Comparison of ENCODE assay signal across 20 cellular contexts in genomic region chr19:1602091-1602707, GRCh38. TPM values are rescaled to one million over a fixed set of nuclear protein-coding genes. Genes with fewer than 3 reads are reported as not detected.
DNase-seq lines count a peak whose midpoint lies in the region; TF ChIP-seq lines count a peak whose summit lies in the region.
"Had no signal": no experiment of that assay in that cellular context is flagged by ENCODE, and none has a peak within 500 bp of the region (broad histone marks: within the 10 kb centered on the region; RNA-seq: fewer than 3 reads in every experiment).

No MANE protein-coding gene starts in this region.

- no peaks in the 10 kb centered on the region for H3K9me3 ChIP-seq in HAP-1
- H3K9me3 ChIP-seq: spleen, tibial nerve had no signal

- peak overlapping the region; percentile 44 for H3K4me3 Mint-ChIP-seq in activated naive CD8-positive, alpha-beta T cell
- no peak overlapping the region for H3K4me3 Mint-ChIP-seq in activated naive CD8-positive, alpha-beta T cell treated with anti-CD3 and anti-CD28 coated beads for 36 hours
- H3K4me3 Mint-ChIP-seq in neural crest cell, result peak overlapping the region; percentile 90
- H3K4me3 Mint-ChIP-seq in activated T-helper 2 cell treated with anti-CD3 and anti-CD28 coated beads, Interferon-gamma antibody, Interleukin-2, Interleukin-4, amounts not matched to agents 10 μg/mL and 5 μg/mL and 100 μg/mL, durations not matched to agents 14 hours and 24 hours and 36 hours (ENCODE audit: low read depth), result no peak overlapping the region

- no peak for TF ChIP-seq CTCF in neural crest cell (conservative IDR thresholded peaks at IDR 0.05)

- intact Hi-C loops in activated T-helper 2 cell treated with anti-CD3 and anti-CD28 coated beads, Interferon-gamma antibody, Interleukin-2, Interleukin-4, amounts not matched to agents 10 μg/mL and 5 μg/mL and 100 μg/mL, durations not matched to agents 14 hours and 24 hours and 36 hours (cut with micrococcal nuclease), result no loop called here

- no peaks in the 10 kb centered on the region for H3K27me3 ChIP-seq in HAP-1 (ENCODE audit: low read depth)
- H3K27me3 ChIP-seq: dorsolateral prefrontal cortex, spleen, tibial nerve had no signal

- H3K27ac Mint-ChIP-seq in activated naive CD8-positive, alpha-beta T cell, result no peak overlapping the region
- no peak overlapping the region for H3K27ac Mint-ChIP-seq in activated naive CD8-positive, alpha-beta T cell treated with anti-CD3 and anti-CD28 coated beads for 36 hours
- H3K27ac Mint-ChIP-seq in neural crest cell (ENCODE audit: unreplicated experiment), result no peak overlapping the region
- no peak overlapping the region for H3K27ac Mint-ChIP-seq in activated T-helper 2 cell treated with anti-CD3 and anti-CD28 coated beads, Interferon-gamma antibody, Interleukin-2, Interleukin-4, amounts not matched to agents 10 μg/mL and 5 μg/mL and 100 μg/mL, durations not matched to agents 14 hours and 24 hours and 36 hours

- H3K36me3 ChIP-seq in HAP-1 (replicated peaks), result peaks cover 48% of the 10 kb centered on the region

- H3K9me3 Mint-ChIP-seq in activated naive CD8-positive, alpha-beta T cell (ENCODE audit: low read depth), result no peaks in the 10 kb centered on the region
- no peaks in the 10 kb centered on the region for H3K9me3 Mint-ChIP-seq in activated naive CD8-positive, alpha-beta T cell treated with anti-CD3 and anti-CD28 coated beads for 36 hours
- H3K9me3 Mint-ChIP-seq in neural crest cell, result no peaks in the 10 kb centered on the region
- no peaks in the 10 kb centered on the region for H3K9me3 Mint-ChIP-seq in activated T-helper 2 cell treated with anti-CD3 and anti-CD28 coated beads, Interferon-gamma antibody, Interleukin-2, Interleukin-4, amounts not matched to agents 10 μg/mL and 5 μg/mL and 100 μg/mL, durations not matched to agents 14 hours and 24 hours and 36 hours
- H3K9me3 Mint-ChIP-seq: activated naive CD8-positive, alpha-beta T cell treated with anti-CD3 and anti-CD28 coated beads, Interleukin-2, amount 50 U/mL, for 24 hours had no signal

- in situ Hi-C loops in HAP-1 (cut with MboI; ENCODE audit: low sequenced_read_pairs), result no loop called here

- H3K27me3 Mint-ChIP-seq in activated naive CD8-positive, alpha-beta T cell, result no peaks in the 10 kb centered on the region
- H3K27me3 Mint-ChIP-seq in activated naive CD8-positive, alpha-beta T cell treated with anti-CD3 and anti-CD28 coated beads for 36 hours, result no peaks in the 10 kb centered on the region
- H3K27me3 Mint-ChIP-seq in neural crest cell (ENCODE audit: low read depth), result peaks cover 10% of the 10 kb centered on the region
- H3K27me3 Mint-ChIP-seq in activated T-helper 2 cell treated with anti-CD3 and anti-CD28 coated beads, Interferon-gamma antibody, Interleukin-2, Interleukin-4, amounts not matched to agents 10 μg/mL and 5 μg/mL and 100 μg/mL, durations not matched to agents 14 hours and 24 hours and 36 hours (ENCODE audit: low read depth), result no peaks in the 10 kb centered on the region
- H3K27me3 Mint-ChIP-seq: activated naive CD8-positive, alpha-beta T cell treated with anti-CD3 and anti-CD28 coated beads, Interleukin-2, amount 50 U/mL, for 24 hours had no signal

- no peak overlapping the region for H3K4me3 ChIP-seq in HAP-1
- H3K4me3 ChIP-seq: spleen, tibial nerve had no signal

- peaks cover 10% of the 10 kb centered on the region for H3K4me1 ChIP-seq in HAP-1

- H3K36me3 Mint-ChIP-seq in activated naive CD8-positive, alpha-beta T cell, result no peaks in the 10 kb centered on the region
- H3K36me3 Mint-ChIP-seq in activated naive CD8-positive, alpha-beta T cell treated with anti-CD3 and anti-CD28 coated beads for 36 hours, result peaks cover 30% of the 10 kb centered on the region
- peaks cover 3% of the 10 kb centered on the region for H3K36me3 Mint-ChIP-seq in neural crest cell (ENCODE audit: low read depth)
- H3K36me3 Mint-ChIP-seq in activated T-helper 2 cell treated with anti-CD3 and anti-CD28 coated beads, Interferon-gamma antibody, Interleukin-2, Interleukin-4, amounts not matched to agents 10 μg/mL and 5 μg/mL and 100 μg/mL, durations not matched to agents 14 hours and 24 hours and 36 hours (ENCODE audit: low read depth), result peaks cover 37% of the 10 kb centered on the region

- H3K4me1 Mint-ChIP-seq in activated naive CD8-positive, alpha-beta T cell (ENCODE audit: low read depth), result peaks cover 25% of the 10 kb centered on the region
- H3K4me1 Mint-ChIP-seq in activated naive CD8-positive, alpha-beta T cell treated with anti-CD3 and anti-CD28 coated beads for 36 hours, result peaks cover 26% of the 10 kb centered on the region
- H3K4me1 Mint-ChIP-seq in neural crest cell, result peaks cover 20% of the 10 kb centered on the region
- H3K4me1 Mint-ChIP-seq in activated T-helper 2 cell treated with anti-CD3 and anti-CD28 coated beads, Interferon-gamma antibody, Interleukin-2, Interleukin-4, amounts not matched to agents 10 μg/mL and 5 μg/mL and 100 μg/mL, durations not matched to agents 14 hours and 24 hours and 36 hours (ENCODE audit: low read depth), result peaks cover 10% of the 10 kb centered on the region

- DNase-seq in activated naive CD8-positive, alpha-beta T cell treated with anti-CD3 and anti-CD28 coated beads for 36 hours, result no peak
- DNase-seq in NCI-H2171 (lab: John Stamatoyannopoulos, UW) (peak; percentile 84), neural crest cell (ENCODE audit: low read depth, low spot score) (no peak), HAP-1 (ENCODE audit: low spot score in 2 of 2) (no peak)
- DNase-seq in activated T-helper 2 cell treated with anti-CD3 and anti-CD28 coated beads, Interferon-gamma antibody, Interleukin-2, Interleukin-4, amounts not matched to agents 10 μg/mL and 5 μg/mL and 100 μg/mL, durations not matched to agents 14 hours and 24 hours and 36 hours (ENCODE audit: low spot score), result no peak
- DNase-seq: activated gamma-delta T cell; activated naive CD8-positive, alpha-beta T cell treated with anti-CD3 and anti-CD28 coated beads, Interleukin-2, amount 50 U/mL, for 24 hours; activated T-cell treated with anti-CD3 and anti-CD28 coated beads for 4 hours; dorsolateral prefrontal cortex; HCEC 1CT; left cardiac atrium; mammary epithelial cell; NCI-H1694; NCI-H524; right cardiac atrium; Right ventricle myocardium superior; spleen; stimulated activated CD4-positive, alpha-beta T cell treated with anti-CD3 and anti-CD28 coated beads, Interleukin-2, amount 100 ng/mL, for 48 hours had no signal

RNA-seq across cellular contexts. Expression of gene UQCR11, which starts 3.1 kb away (rescaled TPM):
- 100 to 1,000 TPM; 229 to 244 TPM for total RNA-seq in activated naive CD8-positive, alpha-beta T cell treated with anti-CD3 and anti-CD28 coated beads for 36 hours
- 149 and 165 TPM in 2 replicates for total RNA-seq in neural crest cell
- total RNA-seq in activated T-helper 2 cell treated with anti-CD3 and anti-CD28 coated beads, Interferon-gamma antibody, Interleukin-2, Interleukin-4, amounts not matched to agents 10 μg/mL and 5 μg/mL and 100 μg/mL, durations not matched to agents 14 hours and 24 hours and 36 hours, result 163 and 184 TPM in 2 replicates

RNA-seq across cellular contexts. Expression of gene MBD3, which starts 9.5 kb away (rescaled TPM):
- total RNA-seq in activated naive CD8-positive, alpha-beta T cell treated with anti-CD3 and anti-CD28 coated beads for 36 hours, result 100 to 1,000 TPM; 111 to 117 TPM
- 157 and 168 TPM in 2 replicates for total RNA-seq in neural crest cell
- total RNA-seq in activated T-helper 2 cell treated with anti-CD3 and anti-CD28 coated beads, Interferon-gamma antibody, Interleukin-2, Interleukin-4, amounts not matched to agents 10 μg/mL and 5 μg/mL and 100 μg/mL, durations not matched to agents 14 hours and 24 hours and 36 hours, result 123 and 125 TPM in 2 replicates

RNA-seq across cellular contexts. Expression of gene MEX3D, which starts 34.1 kb away (rescaled TPM):
- 1 to 10 TPM; 6.1 to 6.5 TPM for total RNA-seq in activated naive CD8-positive, alpha-beta T cell treated with anti-CD3 and anti-CD28 coated beads for 36 hours
- total RNA-seq in neural crest cell, result 102 and 103 TPM in 2 replicates
- 14.9 and 15.4 TPM in 2 replicates for total RNA-seq in activated T-helper 2 cell treated with anti-CD3 and anti-CD28 coated beads, Interferon-gamma antibody, Interleukin-2, Interleukin-4, amounts not matched to agents 10 μg/mL and 5 μg/mL and 100 μg/mL, durations not matched to agents 14 hours and 24 hours and 36 hours

RNA-seq across cellular contexts. Expression of gene TCF3, which starts 50.2 kb away (rescaled TPM):
- 100 to 1,000 TPM; 106 TPM for total RNA-seq in activated naive CD8-positive, alpha-beta T cell treated with anti-CD3 and anti-CD28 coated beads for 36 hours
- total RNA-seq in neural crest cell, result 348 and 354 TPM in 2 replicates
- 153 and 173 TPM in 2 replicates for total RNA-seq in activated T-helper 2 cell treated with anti-CD3 and anti-CD28 coated beads, Interferon-gamma antibody, Interleukin-2, Interleukin-4, amounts not matched to agents 10 μg/mL and 5 μg/mL and 100 μg/mL, durations not matched to agents 14 hours and 24 hours and 36 hours

Comparison
In these comparisons a context has a peak if more than half of its experiments do, and no peak if none do; other contexts are left out.
1. H3K4me3 Mint-ChIP-seq: peak in activated naive CD8-positive, alpha-beta T cell (single experiment) and neural crest cell (single experiment); none in activated naive CD8-positive, alpha-beta T cell treated with anti-CD3 and anti-CD28 coated beads for 36 hours (single experiment) and activated T-helper 2 cell treated with anti-CD3 and anti-CD28 coated beads, Interferon-gamma antibody, Interleukin-2, Interleukin-4, amounts not matched to agents 10 μg/mL and 5 μg/mL and 100 μg/mL, durations not matched to agents 14 hours and 24 hours and 36 hours (single experiment).